9 cellular contexts compared by ENCODE assay signal in genomic region chr16:17556276-17557052, GRCh38.
DNase-seq lines count a peak whose midpoint lies in the region; ATAC-seq and TF ChIP-seq lines count a peak whose summit lies in the region.
"Had no signal": no experiment of that assay in that cellular context is flagged by ENCODE, and none has a peak within 500 bp of the region (broad histone marks: within the 10 kb centered on the region; RNA-seq: fewer than 3 reads in every experiment).

No MANE protein-coding gene starts in this region.

- intact Hi-C loops in upper lobe of right lung (cut with DNase I), result no loop called here
- intact Hi-C loops in activated T-helper 1 cell treated with anti-CD3 and anti-CD28 coated beads, Interleukin-12 subunit alpha, Interleukin-12 subunit beta, Interleukin-2, Interleukin-4 antibody, amounts not matched to agents 30 ng/mL and 10 ng/mL and 1 ng/mL, durations not matched to agents 14 hours and 24 hours and 36 hours (cut with micrococcal nuclease), result loop anchor here (10.0 kb wide), 1 partner anchor 82 kb away; the partner anchor contains the start of gene XYLT1

- ATAC-seq in upper lobe of right lung (peak; percentile 57), GM18519 (IDR thresholded peaks at IDR 0.05; ENCODE audit: low FRiP score, unreplicated experiment) (no peak)

- H3K27ac ChIP-seq in OCI-LY1 (ENCODE audit: low read depth, low read length, poor library complexity, severe bottlenecking), result no peak overlapping the region
- H3K27ac ChIP-seq in upper lobe of right lung, result no peak overlapping the region

- DNase-seq in AML-193 (lab: John Stamatoyannopoulos, UW), result peak; percentile 12 to 20
- DNase-seq in fibroblast of pulmonary artery (ENCODE audit: low read depth), result peak; percentile 11
- no peak for DNase-seq in upper lobe of right lung
- DNase-seq in activated T-helper 1 cell treated with anti-CD3 and anti-CD28 coated beads, Interleukin-12 subunit alpha, Interleukin-12 subunit beta, Interleukin-2, Interleukin-4 antibody, amounts not matched to agents 30 ng/mL and 10 ng/mL and 1 ng/mL, durations not matched to agents 14 hours and 24 hours and 36 hours (ENCODE audit: low spot score), result no peak
- DNase-seq in activated CD8-positive, alpha-beta memory T cell treated with anti-CD3 and anti-CD28 coated beads, Interleukin-2, amount 50 U/mL, for 4 hours, result no peak

- TF ChIP-seq CTCF in GM12873 (IDR thresholded peaks at IDR 0.05; ENCODE audit: insufficient read depth, low read depth, low read length, missing control alignments) (peak; percentile 75), OCI-LY1 (IDR thresholded peaks at IDR 0.05; ENCODE audit: low read length) (peak; percentile 63), fibroblast of pulmonary artery (IDR thresholded peaks at IDR 0.05; ENCODE audit: low read length, missing control alignments) (peak; percentile 46), upper lobe of right lung (IDR thresholded peaks at IDR 0.05) (peak; percentile 52)

- no peaks in the 10 kb centered on the region for H3K9me3 Mint-ChIP-seq in activated T-helper 1 cell treated with anti-CD3 and anti-CD28 coated beads, Interleukin-12 subunit alpha, Interleukin-12 subunit beta, Interleukin-2, Interleukin-4 antibody, amounts not matched to agents 30 ng/mL and 10 ng/mL and 1 ng/mL, durations not matched to agents 14 hours and 24 hours and 36 hours

- no peak overlapping the region for H3K4me3 ChIP-seq in OCI-LY1 (ENCODE audit: low read depth, low read length, poor library complexity, severe bottlenecking)
- no peak overlapping the region for H3K4me3 ChIP-seq in fibroblast of pulmonary artery (replicated peaks; ENCODE audit: low read depth, low read length)
- no peak overlapping the region for H3K4me3 ChIP-seq in upper lobe of right lung

- H3K4me1 ChIP-seq in OCI-LY1 (ENCODE audit: insufficient read depth, low read length, severe bottlenecking) (no peaks in the 10 kb centered on the region), upper lobe of right lung (no peaks in the 10 kb centered on the region)

- no peak overlapping the region for H3K4me3 Mint-ChIP-seq in activated T-helper 1 cell treated with anti-CD3 and anti-CD28 coated beads, Interleukin-12 subunit alpha, Interleukin-12 subunit beta, Interleukin-2, Interleukin-4 antibody, amounts not matched to agents 30 ng/mL and 10 ng/mL and 1 ng/mL, durations not matched to agents 14 hours and 24 hours and 36 hours
- H3K4me3 Mint-ChIP-seq: IgD-negative memory B cell had no signal

- no peaks in the 10 kb centered on the region for H4K20me1 ChIP-seq in OCI-LY1 (ENCODE audit: insufficient read depth, low read length)

- no peaks in the 10 kb centered on the region for H3K9me3 ChIP-seq in OCI-LY1 (ENCODE audit: low read length)
- no peaks in the 10 kb centered on the region for H3K9me3 ChIP-seq in upper lobe of right lung

- no peaks in the 10 kb centered on the region for H3F3A ChIP-seq in OCI-LY1 (ENCODE audit: insufficient read depth, low read length)

- H2AFZ ChIP-seq in OCI-LY1 (ENCODE audit: low read length), result no peak overlapping the region

- H3K4me1 Mint-ChIP-seq in activated T-helper 1 cell treated with anti-CD3 and anti-CD28 coated beads, Interleukin-12 subunit alpha, Interleukin-12 subunit beta, Interleukin-2, Interleukin-4 antibody, amounts not matched to agents 30 ng/mL and 10 ng/mL and 1 ng/mL, durations not matched to agents 14 hours and 24 hours and 36 hours (ENCODE audit: low read depth), result no peaks in the 10 kb centered on the region

- H3K27ac Mint-ChIP-seq in activated T-helper 1 cell treated with anti-CD3 and anti-CD28 coated beads, Interleukin-12 subunit alpha, Interleukin-12 subunit beta, Interleukin-2, Interleukin-4 antibody, amounts not matched to agents 30 ng/mL and 10 ng/mL and 1 ng/mL, durations not matched to agents 14 hours and 24 hours and 36 hours, result no peak overlapping the region
- H3K27ac Mint-ChIP-seq: IgD-negative memory B cell had no signal

- H3K36me3 Mint-ChIP-seq in activated T-helper 1 cell treated with anti-CD3 and anti-CD28 coated beads, Interleukin-12 subunit alpha, Interleukin-12 subunit beta, Interleukin-2, Interleukin-4 antibody, amounts not matched to agents 30 ng/mL and 10 ng/mL and 1 ng/mL, durations not matched to agents 14 hours and 24 hours and 36 hours (ENCODE audit: low read depth), result no peaks in the 10 kb centered on the region

- H3K27me3 ChIP-seq in OCI-LY1 (ENCODE audit: insufficient read depth, low read length) (no peaks in the 10 kb centered on the region), upper lobe of right lung (no peaks in the 10 kb centered on the region)

- no peaks in the 10 kb centered on the region for H3K79me2 ChIP-seq in OCI-LY1 (ENCODE audit: insufficient read depth, low read length)

- no peak overlapping the region for H3K9ac ChIP-seq in OCI-LY1 (ENCODE audit: low read length)

- H3K4me2 ChIP-seq in OCI-LY1 (ENCODE audit: low read length), result no peak overlapping the region

- H3K27me3 Mint-ChIP-seq in activated T-helper 1 cell treated with anti-CD3 and anti-CD28 coated beads, Interleukin-12 subunit alpha, Interleukin-12 subunit beta, Interleukin-2, Interleukin-4 antibody, amounts not matched to agents 30 ng/mL and 10 ng/mL and 1 ng/mL, durations not matched to agents 14 hours and 24 hours and 36 hours (ENCODE audit: insufficient read depth), result peaks cover 5% of the 10 kb centered on the region

- H3K36me3 ChIP-seq in OCI-LY1 (ENCODE audit: insufficient read depth, low read length) (no peaks in the 10 kb centered on the region), upper lobe of right lung (no peaks in the 10 kb centered on the region)

- H3K9me2 ChIP-seq in OCI-LY1 (ENCODE audit: low read depth, low read length), result no peaks in the 10 kb centered on the region

Comparison
In these comparisons a context has a peak if more than half of its experiments do, and no peak if none do; other contexts are left out.
1. DNase-seq: peak in AML-193 (2 of 2) and fibroblast of pulmonary artery (single experiment); none in upper lobe of right lung (single experiment), activated T-helper 1 cell treated with anti-CD3 and anti-CD28 coated beads, Interleukin-12 subunit alpha, Interleukin-12 subunit beta, Interleukin-2, Interleukin-4 antibody, amounts not matched to agents 30 ng/mL and 10 ng/mL and 1 ng/mL, durations not matched to agents 14 hours and 24 hours and 36 hours (single experiment) and activated CD8-positive, alpha-beta memory T cell treated with anti-CD3 and anti-CD28 coated beads, Interleukin-2, amount 50 U/mL, for 4 hours (single experiment).
2. Peak in every context shown above with its lines, with median percentiles within 50 percentile points of each other: CTCF ChIP-seq.